ENCODE assay signal across 1 cellular context in genomic region chr16:2500937-2501750, GRCh38.
TF ChIP-seq lines count a peak whose summit lies in the region.

No MANE protein-coding gene starts in this region.

TF ChIP-seq in K562, 482 proteins besides CTCF, POLR2A, EP300 and RAD21 (continued from another document and continues in another):
- TF ChIP-seq E2F5 (CRISPR knock-in tag; IDR thresholded peaks at IDR 0.05) (no peak), CEBPZ (IDR thresholded peaks at IDR 0.05; ENCODE audit: borderline replicate concordance, low read depth, low read length) (no peak), TRIM25 (IDR thresholded peaks at IDR 0.05; ENCODE audit: borderline replicate concordance) (no peak), ZHX1 (conservative IDR thresholded peaks at IDR 0.05; ENCODE audit: low read length) (no peak), ZNF232 (CRISPR knock-in tag; IDR thresholded peaks at IDR 0.05) (no peak), KLF13 (tag; IDR thresholded peaks at IDR 0.05; ENCODE audit: borderline replicate concordance, low read depth) (no peak), ZNF212 (CRISPR knock-in tag; IDR thresholded peaks at IDR 0.05) (no peak), RB1 (IDR thresholded peaks at IDR 0.05; ENCODE audit: low read depth) (peak; percentile 67; the same call in 1 of the 2 replicates), ZEB2 (IDR thresholded peaks at IDR 0.05) (no peak), CHCHD3 (CRISPR knock-in tag; IDR thresholded peaks at IDR 0.05) (no peak), ZC3H11A (IDR thresholded peaks at IDR 0.05; ENCODE audit: low read depth, low read length) (no peak), IFI16 (CRISPR knock-in tag; IDR thresholded peaks at IDR 0.05) (no peak), ZMIZ1 (IDR thresholded peaks at IDR 0.05; ENCODE audit: low read depth in 2 of 2, low read length in 2 of 2) (no peak), ZFP30 (CRISPR knock-in tag; IDR thresholded peaks at IDR 0.05; ENCODE audit: borderline replicate concordance) (no peak), ZNF41 (CRISPR knock-in tag; conservative IDR thresholded peaks at IDR 0.05) (no peak), MECOM (CRISPR knock-in tag; IDR thresholded peaks at IDR 0.05) (no peak), BCOR (IDR thresholded peaks at IDR 0.05) (no peak), TAF7 (tag; IDR thresholded peaks at IDR 0.05) (no peak), ZNF766 (CRISPR knock-in tag; conservative IDR thresholded peaks at IDR 0.05) (no peak), ATF7 (IDR thresholded peaks at IDR 0.05) (no peak), CBFA2T2 (conservative IDR thresholded peaks at IDR 0.05) (no peak), ZNF589 (CRISPR knock-in tag; IDR thresholded peaks at IDR 0.05; ENCODE audit: low read depth) (no peak), PREB (CRISPR knock-in tag; IDR thresholded peaks at IDR 0.05) (no peak), SREBF2 (CRISPR knock-in tag; IDR thresholded peaks at IDR 0.05) (no peak), EP400 (IDR thresholded peaks at IDR 0.05) (no peak), SETDB1 (IDR thresholded peaks at IDR 0.05; ENCODE audit: low read length) (no peak), EZH2 (IDR thresholded peaks at IDR 0.05; ENCODE audit: borderline replicate concordance, low read depth, low read length) (no peak), E2F8 (IDR thresholded peaks at IDR 0.05; ENCODE audit: low read depth, partially characterized antibody) (no peak), PPARD (CRISPR knock-in tag; IDR thresholded peaks at IDR 0.05) (no peak), MAZ (CRISPR knock-in tag; conservative IDR thresholded peaks at IDR 0.05 in 1 of 2, IDR thresholded peaks at IDR 0.05 in 1 of 2) (peak; percentile 47 to 72; a peak in 3 of 4 replicates), CBX5 (IDR thresholded peaks at IDR 0.05; ENCODE audit: borderline replicate concordance, low read depth) (no peak), THRB (CRISPR knock-in tag; conservative IDR thresholded peaks at IDR 0.05) (no peak), MYBL2 (IDR thresholded peaks at IDR 0.05; ENCODE audit: low read depth) (no peak), MYBL2 (CRISPR knock-in tag; IDR thresholded peaks at IDR 0.05; ENCODE audit: borderline replicate concordance) (no peak), PRPF4 (IDR thresholded peaks at IDR 0.05; ENCODE audit: insufficient read depth, low read depth, low read length, poor library complexity, severe bottlenecking) (no peak), NFE2 (IDR thresholded peaks at IDR 0.05; ENCODE audit: low read depth) (no peak), MCM2 (IDR thresholded peaks at IDR 0.05; ENCODE audit: low read depth) (no peak), MITF (IDR thresholded peaks at IDR 0.05) (no peak), TCFL5 (CRISPR knock-in tag; conservative IDR thresholded peaks at IDR 0.05) (no peak), NUFIP1 (IDR thresholded peaks at IDR 0.05; ENCODE audit: partially characterized antibody) (no peak), ZNF639 (CRISPR knock-in tag; conservative IDR thresholded peaks at IDR 0.05 in 1 of 2, IDR thresholded peaks at IDR 0.05 in 1 of 2) (no peak), SMC3 (conservative IDR thresholded peaks at IDR 0.05; ENCODE audit: insufficient read depth, low read depth, low read length) (peak; percentile 87), CBFA2T3 (IDR thresholded peaks at IDR 0.05) (no peak), KLF16 (IDR thresholded peaks at IDR 0.05) (0 out of 2 replicates have a peak, but pooled peaks have one; percentile 22), ZNF408 (CRISPR knock-in tag; IDR thresholded peaks at IDR 0.05; ENCODE audit: low read depth) (no peak), ZNF24 (IDR thresholded peaks at IDR 0.05) (no peak)
